ENCODE assay signal across 13 cellular contexts in genomic region chr2:135585586-135585985, GRCh38. TPM values are rescaled to one million over a fixed set of nuclear protein-coding genes. Genes with fewer than 3 reads are reported as not detected.
DNase-seq lines count a peak whose midpoint lies in the region; ATAC-seq and TF ChIP-seq lines count a peak whose summit lies in the region.
"Had no signal": no experiment of that assay in that cellular context is flagged by ENCODE, and none has a peak within 500 bp of the region (broad histone marks: within the 10 kb centered on the region; RNA-seq: fewer than 3 reads in every experiment).

No MANE protein-coding gene starts in this region.

- H3K4me2 ChIP-seq in neural progenitor cell = no peak overlapping the region

- H2AFZ ChIP-seq in neural progenitor cell (replicated peaks) = no peak overlapping the region

- H3K4me3 Mint-ChIP-seq in neural progenitor cell (no peak overlapping the region), mesothelial cell of epicardium (no peak overlapping the region)
- H3K4me3 Mint-ChIP-seq: activated CD4-positive, alpha-beta T cell treated with anti-CD3 and anti-CD28 coated beads, Interleukin-2, amount 10 ng/mL, durations not matched to agents 7 days and 5 days; dendritic cell treated with granulocyte-macrophage colony-stimulating factor and Interleukin-4, amounts not matched to agents 40 ng/mL and 50 ng/mL, for 4 days had no signal

- H3K36me3 Mint-ChIP-seq in neural progenitor cell = no peaks in the 10 kb centered on the region
- H3K36me3 Mint-ChIP-seq in mesothelial cell of epicardium = no peaks in the 10 kb centered on the region

- H3K4me3 ChIP-seq in dorsolateral prefrontal cortex = peak overlapping the region in 50 of 59 donors; percentile 4 to 65 (median 48)
- H3K4me3 ChIP-seq in neural progenitor cell = no peak overlapping the region

- no peaks in the 10 kb centered on the region for H3F3A ChIP-seq in neural progenitor cell (ENCODE audit: low read depth)

- H3K36me3 ChIP-seq in neural progenitor cell = no peaks in the 10 kb centered on the region

- no peaks in the 10 kb centered on the region for H3K9me3 Mint-ChIP-seq in neural progenitor cell
- H3K9me3 Mint-ChIP-seq in mesothelial cell of epicardium = peaks cover 4% of the 10 kb centered on the region
- H3K9me3 Mint-ChIP-seq: dendritic cell treated with granulocyte-macrophage colony-stimulating factor and Interleukin-4, amounts not matched to agents 40 ng/mL and 50 ng/mL, for 4 days had no signal

- H3K27me3 Mint-ChIP-seq in neural progenitor cell (ENCODE audit: insufficient read depth, low read depth) (no peaks in the 10 kb centered on the region), mesothelial cell of epicardium (ENCODE audit: low read depth) (no peaks in the 10 kb centered on the region)
- H3K27me3 Mint-ChIP-seq: activated CD4-positive, alpha-beta T cell treated with anti-CD3 and anti-CD28 coated beads, Interleukin-2, amount 10 ng/mL, durations not matched to agents 7 days and 5 days; dendritic cell treated with granulocyte-macrophage colony-stimulating factor and Interleukin-4, amounts not matched to agents 40 ng/mL and 50 ng/mL, for 4 days had no signal

- intact Hi-C loops in dorsolateral prefrontal cortex (cut with DNase I) = no loop called here

- H3K4me1 ChIP-seq in neural progenitor cell = peaks cover 14% of the 10 kb centered on the region

- TF ChIP-seq CTCF in dorsolateral prefrontal cortex (IDR thresholded peaks at IDR 0.05 in 54 of 56, conservative IDR thresholded peaks at IDR 0.05 in 2 of 56; ENCODE audit: low read depth in 1 of 56, partially characterized antibody in 56 of 56) (peak in 39 of 56 donors; percentile 13 to 53 (median 31)), neural progenitor cell (IDR thresholded peaks at IDR 0.05) (peak; percentile 19), mesothelial cell of epicardium (IDR thresholded peaks at IDR 0.05; ENCODE audit: unreplicated experiment) (no peak)

- H3K9ac ChIP-seq in neural progenitor cell = no peak overlapping the region

- H3K4me1 Mint-ChIP-seq in neural progenitor cell (peaks cover 8% of the 10 kb centered on the region), mesothelial cell of epicardium (no peaks in the 10 kb centered on the region)

- no peaks in the 10 kb centered on the region for H3K9me3 ChIP-seq in neural progenitor cell (ENCODE audit: low read depth)

- no peaks in the 10 kb centered on the region for H3K27me3 ChIP-seq in dorsolateral prefrontal cortex
- no peaks in the 10 kb centered on the region for H3K27me3 ChIP-seq in neural progenitor cell

- no peak for ATAC-seq in HG03521 (IDR thresholded peaks at IDR 0.05; ENCODE audit: unreplicated experiment)

- peaks cover 76% of the 10 kb centered on the region for H3K79me2 ChIP-seq in neural progenitor cell (ENCODE audit: low read depth)

- H3K27ac Mint-ChIP-seq in neural progenitor cell = no peak overlapping the region
- H3K27ac Mint-ChIP-seq in mesothelial cell of epicardium = no peak overlapping the region
- H3K27ac Mint-ChIP-seq: activated CD4-positive, alpha-beta T cell treated with anti-CD3 and anti-CD28 coated beads, Interleukin-2, amount 10 ng/mL, durations not matched to agents 7 days and 5 days; dendritic cell treated with granulocyte-macrophage colony-stimulating factor and Interleukin-4, amounts not matched to agents 40 ng/mL and 50 ng/mL, for 4 days had no signal

- H3K27ac ChIP-seq in dorsolateral prefrontal cortex (peak overlapping the region in 49 of 59 donors; percentile 1 to 81 (median 56)), neural progenitor cell (no peak overlapping the region)

- peaks cover 15% of the 10 kb centered on the region for H4K20me1 ChIP-seq in neural progenitor cell (ENCODE audit: low read depth)

- DNase-seq in ELR (ENCODE audit: low read depth) (peak; percentile 22), NAMALWA (ENCODE audit: low spot score) (peak; percentile 60), dorsolateral prefrontal cortex (no peak), neural progenitor cell (ENCODE audit: low spot score) (no peak), DMS153 treated with DMSO at 0.1 percent for 48 hours (lab: John Stamatoyannopoulos, UW; ENCODE audit: unreplicated experiment) (no peak), mesothelial cell of epicardium (ENCODE audit: low spot score in 2 of 2, unreplicated experiment in 2 of 2) (no peak)
- DNase-seq in stimulated activated naive CD4-positive, alpha-beta T cell treated with Interleukin-2 at 50 U/mL for 16 hours (lab: John Stamatoyannopoulos, UW) = no peak
- DNase-seq: activated CD4-positive, alpha-beta T cell treated with anti-CD3 and anti-CD28 coated beads, Interleukin-2, amount 10 ng/mL, durations not matched to agents 7 days and 5 days; activated effector memory CD4-positive, alpha-beta T cell treated with Interleukin-2 at 50 U/mL for 16 hours; DMS153; small intestine had no signal

RNA-seq across cellular contexts. Expression of gene R3HDM1, which starts 54.3 kb away (rescaled TPM):
- total RNA-seq in dorsolateral prefrontal cortex (100 to 1,000 TPM in 119 of 120 experiments, 10 to 100 TPM in 1; 78.4 to 359 (median 235) TPM), neural progenitor cell (ENCODE audit: low replicate concordance) (35.3 and 49.4 TPM in 2 replicates), mesothelial cell of epicardium (40.1 to 48.1 TPM (median 41.7 TPM) in 3 replicates)

RNA-seq across cellular contexts. Expression of gene ZRANB3, which starts 54.6 kb away (rescaled TPM):
- total RNA-seq in dorsolateral prefrontal cortex (10 to 100 TPM in 102 of 120 experiments, 1 to 10 TPM in 18; 6.1 to 20.0 (median 13.1) TPM), neural progenitor cell (ENCODE audit: low replicate concordance) (20.3 and 35.9 TPM in 2 replicates), mesothelial cell of epicardium (15.2 to 18.0 TPM (median 16.5 TPM) in 3 replicates)

Comparison
In these comparisons a context has a peak if more than half of its experiments do, and no peak if none do; other contexts are left out.
1. DNase-seq: peak in ELR (single experiment) and NAMALWA (single experiment); none in dorsolateral prefrontal cortex (0 of 10), neural progenitor cell (single experiment), stimulated activated naive CD4-positive, alpha-beta T cell treated with Interleukin-2 at 50 U/mL for 16 hours (single experiment), DMS153 treated with DMSO at 0.1 percent for 48 hours (single experiment) and mesothelial cell of epicardium (0 of 2).